Comparison of ENCODE assay signal across 21 cellular contexts in the genomic region with DNA sequence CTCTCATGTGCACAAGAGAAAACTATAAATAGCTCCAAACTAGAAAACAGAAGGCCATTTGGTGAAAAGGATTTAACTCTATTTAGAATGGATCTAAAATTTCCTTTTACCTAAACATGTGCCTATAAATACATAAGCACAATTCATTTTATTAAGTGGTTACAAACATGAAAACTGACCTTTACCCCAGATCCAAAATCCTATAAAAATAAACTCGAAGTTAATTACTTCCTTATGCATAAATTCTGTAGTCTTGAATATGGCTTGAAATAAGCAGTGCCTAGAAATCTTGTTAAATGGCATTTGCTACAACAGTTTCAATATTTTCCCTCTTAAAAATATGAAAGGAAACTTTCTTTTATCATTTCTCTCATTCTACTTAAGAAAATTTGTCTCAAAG. TPM values are rescaled to one million over a fixed set of nuclear protein-coding genes. Genes with fewer than 3 reads are reported as not detected.
DNase-seq lines count a peak whose midpoint lies in the region; ATAC-seq and TF ChIP-seq lines count a peak whose summit lies in the region.
"Had no signal": no experiment of that assay in that cellular context is flagged by ENCODE, and none has a peak within 500 bp of the region (broad histone marks: within the 10 kb centered on the region; RNA-seq: fewer than 3 reads in every experiment).

No MANE protein-coding gene starts in this region.

- no peak overlapping the region for H3K4ac ChIP-seq in IMR-90 (ENCODE audit: low read depth, low read length)

- ATAC-seq in Right ventricle myocardium superior (ENCODE audit: poor library complexity) (no peak), IMR-90 (ENCODE audit: low read depth) (no peak), psoas muscle (no peak), right lobe of liver (no peak), omental fat pad (ENCODE audit: low FRiP score) (no peak)

- no peaks in the 10 kb centered on the region for H3K9me1 ChIP-seq in IMR-90 (ENCODE audit: insufficient read depth, low read length)

- POLR2A ChIA-PET in IMR-90 (lab: Charles Lee; ENCODE audit: unreplicated experiment), result no interaction called here

- H2AFZ ChIP-seq in IMR-90 (replicated peaks; ENCODE audit: low read length, poor library complexity), result no peak overlapping the region

- H3K79me1 ChIP-seq in IMR-90 (ENCODE audit: low read depth in 1 of 2, low read length in 2 of 2), result no peaks in the 10 kb centered on the region

- BruUV-seq in IMR-90 (replicated peaks; lab: Mats Ljungman, UMichigan), result no TSS peak

- no peak for DNase-seq in cardiac muscle cell (ENCODE audit: low read depth in 1 of 2, low spot score in 1 of 2)
- no peak for DNase-seq in Right ventricle myocardium superior
- DNase-seq in IMR-90, result peak; percentile 27
- peak; percentile 57 for DNase-seq in fibroblast of gingiva (ENCODE audit: low read depth)
- DNase-seq in psoas muscle, result no peak
- no peak for DNase-seq in right lobe of liver
- DNase-seq in omental fat pad (ENCODE audit: low spot score), result no peak
- no peak for DNase-seq in HUDEP-2 (lab: John Stamatoyannopoulos, UW; ENCODE audit: unreplicated experiment in 76 of 76)
- DNase-seq: BE2C; DMS53; EL; MM.1S; NCI-H1048; NCI-H1436; NCI-H1930; NCI-H345; NCI-H524; NCI-H774; NK-92 treated with Interleukin-12 subunit alpha and Interleukin-12 subunit beta, amount 100 ng/mL, for 24 hours; Peyer's patch; SJCRH30 had no signal

- H2AK9ac ChIP-seq in IMR-90 (replicated peaks; ENCODE audit: low read depth, low read length, poor library complexity), result no peak overlapping the region

- H2BK5ac ChIP-seq in IMR-90 (ENCODE audit: low read depth, low read length, poor library complexity, severe bottlenecking), result no peak overlapping the region

- H3K9ac ChIP-seq in IMR-90 (ENCODE audit: low read depth, low read length), result no peak overlapping the region

- no peak overlapping the region for H2BK20ac ChIP-seq in IMR-90 (ENCODE audit: low read depth, low read length)

- CTCF ChIA-PET in IMR-90 (lab: Yijun Ruan, JAX), result no interaction called here

- no peak overlapping the region for H3K56ac ChIP-seq in IMR-90 (ENCODE audit: extremely low read depth, insufficient read depth, low read length)

- H3K4me2 ChIP-seq in IMR-90 (ENCODE audit: low read depth, low read length), result no peak overlapping the region

- H3K9me3 ChIP-seq in cardiac muscle cell (ENCODE audit: low read depth), result no peaks in the 10 kb centered on the region
- H3K9me3 ChIP-seq in IMR-90 (ENCODE audit: control insufficient read depth, insufficient read depth, low read length), result no peaks in the 10 kb centered on the region
- H3K9me3 ChIP-seq in psoas muscle, result no peaks in the 10 kb centered on the region
- H3K9me3 ChIP-seq in right lobe of liver, result no peaks in the 10 kb centered on the region
- H3K9me3 ChIP-seq: BE2C, Peyer's patch, SJCRH30 had no signal

- H3K14ac ChIP-seq in IMR-90 (replicated peaks; ENCODE audit: low read depth, low read length), result no peak overlapping the region

- H4K5ac ChIP-seq in IMR-90 (ENCODE audit: low read depth, low read length), result no peak overlapping the region

- no peaks in the 10 kb centered on the region for H4K20me1 ChIP-seq in IMR-90 (ENCODE audit: insufficient read depth, low read length)

- no peak overlapping the region for H4K8ac ChIP-seq in IMR-90 (ENCODE audit: low read depth in 2 of 2, low read length in 2 of 2)

- no CpG with 5 or more reads among the region's 1 CpG for WGBS in IMR-90 (ENCODE audit: extremely low coverage in 2 of 2, insufficient read length in 1 of 2), 2 experiments
- 0 to 29% (median 2%) methylated on average over 1 of the region's 1 CpG for WGBS in psoas muscle, 3 donors
- 0% methylated on average over 1 of the region's 1 CpG for WGBS in right lobe of liver (ENCODE audit: insufficient coverage, low coverage, low lambda C conversion rate, missing lambda C conversion rate)

- no peak overlapping the region for H2BK120ac ChIP-seq in IMR-90 (ENCODE audit: low read depth, low read length)

- H3K4me3 ChIP-seq in cardiac muscle cell (no peak overlapping the region), IMR-90 (ENCODE audit: insufficient read depth, low read depth, low read length) (no peak overlapping the region), psoas muscle (no peak overlapping the region), right lobe of liver (no peak overlapping the region)
- H3K4me3 ChIP-seq: Peyer's patch, SJCRH30 had no signal

- no peak for TF ChIP-seq RAD21 in IMR-90 (IDR thresholded peaks at IDR 0.05; ENCODE audit: low read length)

- H3K36me3 ChIP-seq in cardiac muscle cell (peaks cover 8% of the 10 kb centered on the region), IMR-90 (ENCODE audit: control insufficient read depth, insufficient read depth, low read length) (no peaks in the 10 kb centered on the region), psoas muscle (ENCODE audit: insufficient read depth in 1 of 2, low read depth in 1 of 2) (peaks cover 0 to 59% of the 10 kb centered on the region in 2 donors), right lobe of liver (no peaks in the 10 kb centered on the region)
- H3K36me3 ChIP-seq: BE2C, Peyer's patch had no signal

- intact Hi-C loops in Right ventricle myocardium superior (cut with DNase I), result no loop called here
- intact Hi-C loops in IMR-90 (cut with micrococcal nuclease), result no loop called here
- intact Hi-C loops in psoas muscle (cut with DNase I), result no loop called here
- intact Hi-C loops in right lobe of liver (cut with DNase I), result no loop called here

- no peak overlapping the region for H2AK5ac ChIP-seq in IMR-90 (ENCODE audit: low read depth, low read length)

- H2BK15ac ChIP-seq in IMR-90 (ENCODE audit: low read depth, low read length), result no peak overlapping the region

- H3K27me3 ChIP-seq in cardiac muscle cell, result no peaks in the 10 kb centered on the region
- no peaks in the 10 kb centered on the region for H3K27me3 ChIP-seq in IMR-90 (ENCODE audit: control insufficient read depth, insufficient read depth, low read length)
- H3K27me3 ChIP-seq in psoas muscle (ENCODE audit: insufficient read depth in 3 of 3, low read length in 2 of 3), result no peaks in the 10 kb centered on the region
- no peaks in the 10 kb centered on the region for H3K27me3 ChIP-seq in right lobe of liver
- H3K27me3 ChIP-seq: BE2C, Peyer's patch, SJCRH30 had no signal

- in situ Hi-C loops in IMR-90 (cut with MboI; ENCODE audit: low sequenced_read_pairs), result no loop called here

- TF ChIP-seq POLR2A in IMR-90 (IDR thresholded peaks at IDR 0.05; ENCODE audit: low read depth, low read length), result no peak
- no peak for TF ChIP-seq POLR2A in right lobe of liver (IDR thresholded peaks at IDR 0.05)

- H3K4me1 ChIP-seq in cardiac muscle cell (ENCODE audit: low read depth) (peaks cover 10% of the 10 kb centered on the region), IMR-90 (ENCODE audit: control insufficient read depth, insufficient read depth, low read length) (no peaks in the 10 kb centered on the region), psoas muscle (peaks cover 8% of the 10 kb centered on the region), right lobe of liver (no peaks in the 10 kb centered on the region)
- H3K4me1 ChIP-seq: BE2C, Peyer's patch, SJCRH30 had no signal

- no peak overlapping the region for H3K23ac ChIP-seq in IMR-90 (ENCODE audit: low read depth, low read length)

- no peak overlapping the region for H3K18ac ChIP-seq in IMR-90 (ENCODE audit: low read depth, low read length)

- TF ChIP-seq CTCF in cardiac muscle cell (IDR thresholded peaks at IDR 0.05; ENCODE audit: low read depth, low read length) (no peak), IMR-90 (conservative IDR thresholded peaks at IDR 0.05; ENCODE audit: low read depth, low read length) (no peak), psoas muscle (IDR thresholded peaks at IDR 0.05) (no peak), right lobe of liver (IDR thresholded peaks at IDR 0.05) (no peak), omental fat pad (IDR thresholded peaks at IDR 0.05) (no peak)

- dilution Hi-C loops in IMR-90 (cut with HindIII; ENCODE audit: low sequenced_read_pairs, unreplicated experiment), result no loop called here

- H3K27ac ChIP-seq in cardiac muscle cell (peak overlapping the region; percentile 32), IMR-90 (ENCODE audit: insufficient read depth, low read length) (no peak overlapping the region), psoas muscle (peak overlapping the region; percentile 10), right lobe of liver (no peak overlapping the region)
- H3K27ac ChIP-seq: Peyer's patch, SJCRH30 had no signal

- no peak overlapping the region for H4K91ac ChIP-seq in IMR-90 (ENCODE audit: insufficient read depth, low read depth, low read length)

TF ChIP-seq in IMR-90, 13 proteins besides CTCF, POLR2A, EP300 and RAD21 (continues in another document):
- TF ChIP-seq SMC3 (IDR thresholded peaks at IDR 0.05; ENCODE audit: low read depth, low read length) (no peak), CHD1 (IDR thresholded peaks at IDR 0.05; ENCODE audit: low read depth, low read length) (no peak), MAZ (IDR thresholded peaks at IDR 0.05; ENCODE audit: borderline replicate concordance, low read depth, low read length) (no peak), BHLHE40 (IDR thresholded peaks at IDR 0.05; ENCODE audit: low read depth, low read length) (no peak), RFX5 (IDR thresholded peaks at IDR 0.05; ENCODE audit: low read depth, low read length) (no peak)
- TF ChIP-seq, protein P1, sequence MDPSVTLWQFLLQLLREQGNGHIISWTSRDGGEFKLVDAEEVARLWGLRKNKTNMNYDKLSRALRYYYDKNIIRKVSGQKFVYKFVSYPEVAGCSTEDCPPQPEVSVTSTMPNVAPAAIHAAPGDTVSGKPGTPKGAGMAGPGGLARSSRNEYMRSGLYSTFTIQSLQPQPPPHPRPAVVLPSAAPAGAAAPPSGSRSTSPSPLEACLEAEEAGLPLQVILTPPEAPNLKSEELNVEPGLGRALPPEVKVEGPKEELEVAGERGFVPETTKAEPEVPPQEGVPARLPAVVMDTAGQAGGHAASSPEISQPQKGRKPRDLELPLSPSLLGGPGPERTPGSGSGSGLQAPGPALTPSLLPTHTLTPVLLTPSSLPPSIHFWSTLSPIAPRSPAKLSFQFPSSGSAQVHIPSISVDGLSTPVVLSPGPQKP (IDR thresholded peaks at IDR 0.05; ENCODE audit: borderline replicate concordance, low read depth, low read length), result no peak

RNA-seq across cellular contexts. Expression of a gene that starts 41.6 kb away (rescaled TPM):
- total RNA-seq in cardiac muscle cell (25.5 and 37.2 TPM in 2 replicates), Right ventricle myocardium superior (107 TPM), IMR-90 (2012; rRNA removed) (17.6 and 23.6 TPM in 2 replicates), psoas muscle (10 to 100 TPM; 59.9 to 83.6 (median 70.3) TPM), right lobe of liver (1 to 10 TPM in 4 of 6 experiments, under 1 TPM in 2; 0.74 to 1.6 (median 1.1) TPM), omental fat pad (10 to 100 TPM in 3 of 4 donors, 1 to 10 TPM in 1; 9.1 to 27.3 (median 17.8) TPM)
- polyA plus RNA-seq in cardiac muscle cell (31.4 and 53.3 TPM in 2 replicates), IMR-90 (2012; rRNA removed) (13.9 and 16.3 TPM in 2 replicates), psoas muscle (10 to 100 TPM; 19.1 to 66.5 (median 46.3) TPM)
- 5.2 and 8.9 TPM in 2 replicates for polyA plus RNA-seq in IMR-90 (2012; cell fraction: cytosol; rRNA removed)
- 12.7 and 38.3 TPM in 2 replicates for polyA plus RNA-seq in IMR-90 (2012; cell fraction: nucleus; rRNA removed; ENCODE audit: low replicate concordance)

Comparison
In these comparisons a context has a peak if more than half of its experiments do, and no peak if none do; other contexts are left out.
1. DNase-seq: peak in IMR-90 (single experiment) and fibroblast of gingiva (single experiment); none in cardiac muscle cell (0 of 2), Right ventricle myocardium superior (single experiment), psoas muscle (0 of 2), right lobe of liver (0 of 3), omental fat pad (single experiment) and HUDEP-2 (0 of 76).
2. H3K27ac ChIP-seq: peak in cardiac muscle cell (single experiment) and psoas muscle (single experiment); none in IMR-90 (single experiment) and right lobe of liver (0 of 3).